1 cellular context compared by ENCODE assay signal in genomic region chr7:23117841-23118240, GRCh38.
TF ChIP-seq lines count a peak whose summit lies in the region.

No MANE protein-coding gene starts in this region.

TF ChIP-seq in GM23338, 12 proteins besides CTCF, POLR2A, EP300 and RAD21 (continued from another document):
- TF ChIP-seq, protein P1, sequence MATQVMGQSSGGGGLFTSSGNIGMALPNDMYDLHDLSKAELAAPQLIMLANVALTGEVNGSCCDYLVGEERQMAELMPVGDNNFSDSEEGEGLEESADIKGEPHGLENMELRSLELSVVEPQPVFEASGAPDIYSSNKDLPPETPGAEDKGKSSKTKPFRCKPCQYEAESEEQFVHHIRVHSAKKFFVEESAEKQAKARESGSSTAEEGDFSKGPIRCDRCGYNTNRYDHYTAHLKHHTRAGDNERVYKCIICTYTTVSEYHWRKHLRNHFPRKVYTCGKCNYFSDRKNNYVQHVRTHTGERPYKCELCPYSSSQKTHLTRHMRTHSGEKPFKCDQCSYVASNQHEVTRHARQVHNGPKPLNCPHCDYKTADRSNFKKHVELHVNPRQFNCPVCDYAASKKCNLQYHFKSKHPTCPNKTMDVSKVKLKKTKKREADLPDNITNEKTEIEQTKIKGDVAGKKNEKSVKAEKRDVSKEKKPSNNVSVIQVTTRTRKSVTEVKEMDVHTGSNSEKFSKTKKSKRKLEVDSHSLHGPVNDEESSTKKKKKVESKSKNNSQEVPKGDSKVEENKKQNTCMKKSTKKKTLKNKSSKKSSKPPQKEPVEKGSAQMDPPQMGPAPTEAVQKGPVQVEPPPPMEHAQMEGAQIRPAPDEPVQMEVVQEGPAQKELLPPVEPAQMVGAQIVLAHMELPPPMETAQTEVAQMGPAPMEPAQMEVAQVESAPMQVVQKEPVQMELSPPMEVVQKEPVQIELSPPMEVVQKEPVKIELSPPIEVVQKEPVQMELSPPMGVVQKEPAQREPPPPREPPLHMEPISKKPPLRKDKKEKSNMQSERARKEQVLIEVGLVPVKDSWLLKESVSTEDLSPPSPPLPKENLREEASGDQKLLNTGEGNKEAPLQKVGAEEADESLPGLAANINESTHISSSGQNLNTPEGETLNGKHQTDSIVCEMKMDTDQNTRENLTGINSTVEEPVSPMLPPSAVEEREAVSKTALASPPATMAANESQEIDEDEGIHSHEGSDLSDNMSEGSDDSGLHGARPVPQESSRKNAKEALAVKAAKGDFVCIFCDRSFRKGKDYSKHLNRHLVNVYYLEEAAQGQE (IDR thresholded peaks at IDR 0.05; ENCODE audit: unreplicated experiment), result no peak
- no peak for TF ChIP-seq EZH2 (IDR thresholded peaks at IDR 0.05; ENCODE audit: low read depth, unreplicated experiment)
- no peak for TF ChIP-seq ZNF462 (CRISPR knock-in tag; IDR thresholded peaks at IDR 0.05)
